In the genomic region with DNA sequence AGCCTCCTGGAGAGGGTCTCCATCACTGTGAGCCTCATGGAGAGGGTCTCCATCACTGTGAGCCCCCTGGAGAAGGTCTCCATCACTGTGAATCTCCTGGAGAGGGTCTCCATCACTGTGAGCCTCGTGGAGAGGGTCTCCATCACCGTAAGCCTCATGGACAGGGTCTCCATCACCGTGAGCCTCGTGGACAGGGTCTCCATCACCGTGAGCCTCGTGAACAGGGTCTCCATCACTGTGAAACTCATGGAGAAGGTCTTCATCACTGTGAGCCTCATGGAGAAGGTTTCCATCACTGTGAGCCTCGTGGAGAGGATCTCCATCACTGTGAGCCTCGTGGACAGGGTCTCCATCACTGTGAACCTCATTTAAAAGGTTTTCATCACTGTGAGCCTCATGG, we compare ENCODE assay signal across 23 cellular contexts.
"Had no signal": no experiment of that assay in that cellular context is flagged by ENCODE, and none has a peak within 500 bp of the region (broad histone marks: within the 10 kb centered on the region; RNA-seq: fewer than 3 reads in every experiment).

No MANE protein-coding gene starts in this region.

- H3K9me3 Mint-ChIP-seq: mesothelial cell of epicardium had no signal

- H3K4me1 Mint-ChIP-seq: endodermal cell, mesothelial cell of epicardium had no signal

- H3K27ac Mint-ChIP-seq: dendritic cell treated with granulocyte-macrophage colony-stimulating factor and Interleukin-4, amounts not matched to agents 40 ng/mL and 50 ng/mL, for 4 days; endodermal cell; mesothelial cell of epicardium had no signal

- H3K36me3 Mint-ChIP-seq: mesothelial cell of epicardium had no signal

- H3K36me3 ChIP-seq: esophagus squamous epithelium, gastrocnemius medialis, heart right ventricle, left lung, lower lobe of right lung had no signal

- ATAC-seq: effector memory CD8-positive, alpha-beta T cell; esophagus mucosa; gastrocnemius medialis; heart right ventricle; left cardiac atrium; left lung; left ventricle myocardium superior; lower lobe of right lung; mucosa of descending colon had no signal

- H3K4me1 ChIP-seq: gastrocnemius medialis, heart right ventricle, left lung, lower lobe of right lung had no signal

- H3K4me3 ChIP-seq: esophagus squamous epithelium, gastrocnemius medialis, heart right ventricle, left lung, lower lobe of right lung, mucosa of descending colon had no signal

- H3K9me3 ChIP-seq: esophagus squamous epithelium, gastrocnemius medialis, heart right ventricle, left lung, lower lobe of right lung, mucosa of descending colon had no signal

- H3K27ac ChIP-seq: epithelial cell of prostate, esophagus squamous epithelium, gastrocnemius medialis, heart right ventricle, left lung, lower lobe of right lung had no signal

- H3K4me3 Mint-ChIP-seq: dendritic cell treated with granulocyte-macrophage colony-stimulating factor and Interleukin-4, amounts not matched to agents 40 ng/mL and 50 ng/mL, for 4 days; effector memory CD8-positive, alpha-beta T cell; endodermal cell; mesothelial cell of epicardium had no signal

- DNase-seq: cortex of kidney; effector CD8-positive, alpha-beta T cell; effector memory CD8-positive, alpha-beta T cell; endodermal cell; erythroblast; esophagus squamous epithelium; foreskin fibroblast; foreskin melanocyte; gastrocnemius medialis; glutamatergic neuron; head of caudate nucleus; heart right ventricle; hippocampal formation; left cardiac atrium; left lung; left ventricle myocardium superior; lower lobe of right lung; mesenchymal stem cell; mucosa of descending colon had no signal
